12 cellular contexts compared by ENCODE assay signal in the genomic region with DNA sequence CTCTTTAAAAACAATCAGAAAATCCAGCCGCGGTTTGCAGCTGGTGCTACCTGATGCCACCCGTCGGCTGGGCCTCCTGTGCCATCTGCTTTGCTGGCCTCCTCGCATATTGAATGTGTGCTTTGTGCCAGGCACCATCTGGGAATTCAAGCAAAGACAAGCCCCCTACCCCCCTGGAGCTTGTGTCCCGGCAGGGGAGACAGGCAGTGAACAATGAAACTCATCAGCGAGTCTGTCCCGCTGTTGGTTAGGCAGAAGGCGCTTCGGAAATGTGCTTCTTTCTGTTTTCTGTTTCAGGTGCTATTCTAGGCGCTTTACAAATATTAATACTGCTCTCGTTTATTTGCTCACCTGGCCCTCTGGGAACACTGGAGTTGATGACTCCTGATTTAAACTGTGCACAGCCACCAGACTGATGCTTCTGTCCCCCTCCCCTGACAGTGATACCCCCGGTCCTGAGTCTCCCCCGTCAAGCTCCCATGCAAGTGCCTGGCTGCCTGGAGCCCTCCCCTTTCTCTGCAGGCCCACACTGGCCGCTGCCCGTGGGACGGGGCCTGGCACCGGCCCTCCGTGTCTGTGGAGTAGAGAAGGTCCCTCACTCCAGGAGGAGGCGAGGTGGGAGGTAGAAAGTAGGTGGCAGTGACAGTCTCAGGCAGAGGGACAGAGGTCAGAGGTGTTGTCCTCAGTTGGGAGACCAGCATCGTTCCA.
DNase-seq lines count a peak whose midpoint lies in the region; ATAC-seq and TF ChIP-seq lines count a peak whose summit lies in the region.
"Had no signal": no experiment of that assay in that cellular context is flagged by ENCODE, and none has a peak within 500 bp of the region (broad histone marks: within the 10 kb centered on the region; RNA-seq: fewer than 3 reads in every experiment).

No MANE protein-coding gene starts in this region.

- H3K27me3 Mint-ChIP-seq in neural progenitor cell (ENCODE audit: insufficient read depth, low read depth): peaks cover 2% of the 10 kb centered on the region
- H3K27me3 Mint-ChIP-seq in CD4-positive, alpha-beta T cell: no peaks in the 10 kb centered on the region
- no peaks in the 10 kb centered on the region for H3K27me3 Mint-ChIP-seq in naive thymus-derived CD8-positive, alpha-beta T cell
- H3K27me3 Mint-ChIP-seq: T-helper 17 cell had no signal

- no peaks in the 10 kb centered on the region for H3K9me3 Mint-ChIP-seq in neural progenitor cell
- no peaks in the 10 kb centered on the region for H3K9me3 Mint-ChIP-seq in CD4-positive, alpha-beta T cell
- no peaks in the 10 kb centered on the region for H3K9me3 Mint-ChIP-seq in naive thymus-derived CD8-positive, alpha-beta T cell
- H3K9me3 Mint-ChIP-seq: activated naive CD4-positive, alpha-beta T cell treated with anti-CD3 and anti-CD28 coated beads, Interleukin-2, amount 50 U/mL, for 72 hours had no signal

- peak overlapping the region; percentile 0 for H3K4me3 ChIP-seq in neural progenitor cell

- CTCF ChIA-PET in CD4-positive, alpha-beta T cell (lab: Charles Lee): no interaction called here

- H3K4me3 Mint-ChIP-seq in neural progenitor cell: no peak overlapping the region
- no peak overlapping the region for H3K4me3 Mint-ChIP-seq in CD4-positive, alpha-beta T cell
- H3K4me3 Mint-ChIP-seq in naive thymus-derived CD8-positive, alpha-beta T cell: no peak overlapping the region
- H3K4me3 Mint-ChIP-seq: T-helper 17 cell had no signal

- peaks cover 12% of the 10 kb centered on the region for H3K36me3 Mint-ChIP-seq in neural progenitor cell
- H3K36me3 Mint-ChIP-seq in CD4-positive, alpha-beta T cell (ENCODE audit: low read depth): peaks cover 49% of the 10 kb centered on the region
- peaks cover 0 to 54% (median 6%) of the 10 kb centered on the region in 3 donors for H3K36me3 Mint-ChIP-seq in naive thymus-derived CD8-positive, alpha-beta T cell
- H3K36me3 Mint-ChIP-seq: activated naive CD4-positive, alpha-beta T cell treated with anti-CD3 and anti-CD28 coated beads, Interleukin-2, amount 50 U/mL, for 72 hours had no signal

- peak; percentile 65 for TF ChIP-seq POLR2A in GM18505 (IDR thresholded peaks at IDR 0.05; ENCODE audit: borderline replicate concordance, extremely low read depth, insufficient read depth, insufficient read length)

- H4K20me1 ChIP-seq in neural progenitor cell (ENCODE audit: low read depth): peaks cover 47% of the 10 kb centered on the region

- H3K4me2 ChIP-seq in neural progenitor cell: peak overlapping the region; percentile 60

- no peak overlapping the region for H3K9ac ChIP-seq in neural progenitor cell

- H3F3A ChIP-seq in neural progenitor cell (ENCODE audit: low read depth): peaks cover 30% of the 10 kb centered on the region

- intact Hi-C loops in CD4-positive, alpha-beta T cell (cut with DNase I, micrococcal nuclease): no loop called here

- H3K9me3 ChIP-seq in neural progenitor cell (ENCODE audit: low read depth): no peaks in the 10 kb centered on the region
- H3K9me3 ChIP-seq in CD4-positive, alpha-beta T cell (ENCODE audit: control insufficient read depth, low read length): no peaks in the 10 kb centered on the region

- H3K4me1 ChIP-seq in neural progenitor cell: peaks cover 39% of the 10 kb centered on the region
- no peaks in the 10 kb centered on the region for H3K4me1 ChIP-seq in foreskin keratinocyte

- H3K27me3 ChIP-seq in neural progenitor cell (no peaks in the 10 kb centered on the region), foreskin keratinocyte (no peaks in the 10 kb centered on the region)
- H3K27me3 ChIP-seq in CD4-positive, alpha-beta T cell (ENCODE audit: control insufficient read depth, insufficient read depth, low read length): no peaks in the 10 kb centered on the region

- no peak overlapping the region for H2AFZ ChIP-seq in neural progenitor cell (replicated peaks)

- DNase-seq in NCI-H524 (lab: John Stamatoyannopoulos, UW) (peak; percentile 97 to 98), neural progenitor cell (ENCODE audit: low spot score) (peak; percentile 68), foreskin keratinocyte (no peak)
- no peak for DNase-seq in activated CD4-positive, alpha-beta T cell treated with anti-CD3 and anti-CD28 coated beads, Interleukin-2, amount 50 U/mL, for 48 hours
- no peak for DNase-seq in CD4-positive, alpha-beta T cell
- no peak for DNase-seq in naive thymus-derived CD8-positive, alpha-beta T cell
- DNase-seq: GOT3; stimulated activated CD4-positive, alpha-beta T cell treated with anti-CD3 and anti-CD28 coated beads, Interleukin-4, amount 100 ng/mL, for 4 hours; T-helper 17 cell had no signal

- H3K79me2 ChIP-seq in neural progenitor cell (ENCODE audit: low read depth): peaks cover 18% of the 10 kb centered on the region

- no peak for TF ChIP-seq CTCF in neural progenitor cell (IDR thresholded peaks at IDR 0.05)
- TF ChIP-seq CTCF in CD4-positive, alpha-beta T cell (IDR thresholded peaks at IDR 0.05): no peak
- TF ChIP-seq CTCF in foreskin keratinocyte (conservative IDR thresholded peaks at IDR 0.05): no peak

- ATAC-seq in GM18505 (IDR thresholded peaks at IDR 0.05; ENCODE audit: unreplicated experiment): no peak
- peak; percentile 63 for ATAC-seq in HG02870 (IDR thresholded peaks at IDR 0.05; ENCODE audit: unreplicated experiment)
- ATAC-seq in CD4-positive, alpha-beta T cell (ENCODE audit: poor library complexity): no peak
- no peak for ATAC-seq in foreskin keratinocyte
- ATAC-seq in naive thymus-derived CD8-positive, alpha-beta T cell: no peak
- ATAC-seq: activated naive CD4-positive, alpha-beta T cell treated with anti-CD3 and anti-CD28 coated beads, Interleukin-2, amount 50 U/mL, for 72 hours; T-helper 17 cell had no signal

- peaks cover 55% of the 10 kb centered on the region for H3K4me1 Mint-ChIP-seq in neural progenitor cell
- H3K4me1 Mint-ChIP-seq in CD4-positive, alpha-beta T cell (ENCODE audit: low read depth): peaks cover 4% of the 10 kb centered on the region
- H3K4me1 Mint-ChIP-seq in naive thymus-derived CD8-positive, alpha-beta T cell: peaks cover 6 to 12% (median 6%) of the 10 kb centered on the region in 4 donors

- no peak overlapping the region for H3K27ac Mint-ChIP-seq in neural progenitor cell
- no peak overlapping the region for H3K27ac Mint-ChIP-seq in CD4-positive, alpha-beta T cell
- peak overlapping the region in 3 of 10 donors; percentile 49 to 52 (median 52) for H3K27ac Mint-ChIP-seq in naive thymus-derived CD8-positive, alpha-beta T cell

- POLR2A ChIA-PET in CD4-positive, alpha-beta T cell (lab: Charles Lee): no interaction called here
- POLR2A ChIA-PET in naive thymus-derived CD8-positive, alpha-beta T cell (lab: Charles Lee): no interaction called here

- H3K27ac ChIP-seq in neural progenitor cell (peak overlapping the region; percentile 72), foreskin keratinocyte (no peak overlapping the region)
- H3K27ac ChIP-seq in CD4-positive, alpha-beta T cell (ENCODE audit: low read depth, low read length): no peak overlapping the region

- H3K36me3 ChIP-seq in neural progenitor cell: peaks cover under 1% of the 10 kb centered on the region

Comparison
In these comparisons a context has a peak if more than half of its experiments do, and no peak if none do; other contexts are left out.
1. DNase-seq: peak in NCI-H524 (2 of 2) and neural progenitor cell (single experiment); none in activated CD4-positive, alpha-beta T cell treated with anti-CD3 and anti-CD28 coated beads, Interleukin-2, amount 50 U/mL, for 48 hours (0 of 2), CD4-positive, alpha-beta T cell (0 of 10), foreskin keratinocyte (0 of 2) and naive thymus-derived CD8-positive, alpha-beta T cell (0 of 10).